In the genomic region with DNA sequence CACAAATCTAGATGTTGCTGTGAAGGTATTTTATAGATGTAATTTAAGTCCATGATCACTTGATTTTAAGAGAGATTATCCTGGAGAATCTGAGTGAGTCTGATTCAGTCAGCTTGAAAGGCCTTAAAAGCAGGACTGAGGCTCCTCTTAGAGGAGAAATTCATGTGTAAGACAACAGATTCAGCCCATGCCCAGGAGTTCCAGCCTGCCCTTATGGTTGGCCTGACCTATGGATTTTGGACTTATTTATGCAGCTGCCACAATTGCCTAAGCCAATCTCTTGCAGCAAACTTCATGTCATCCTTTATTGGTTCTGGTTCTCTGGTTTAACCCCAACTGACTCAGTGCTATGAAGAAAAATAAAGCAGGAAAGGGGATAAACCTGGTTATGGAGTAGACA, we compare ENCODE assay signal across 23 cellular contexts.
"Had no signal": no experiment of that assay in that cellular context is flagged by ENCODE, and none has a peak within 500 bp of the region (broad histone marks: within the 10 kb centered on the region; RNA-seq: fewer than 3 reads in every experiment).

No MANE protein-coding gene starts in this region.

- DNase-seq: activated CD4-positive, alpha-beta T cell treated with anti-CD3 and anti-CD28 coated beads for 48 hours; activated CD4-positive, alpha-beta T cell treated with anti-CD3 and anti-CD28 coated beads, Interleukin-2, amount 50 U/mL, for 48 hours; activated CD8-positive, alpha-beta memory T cell treated with anti-CD3 and anti-CD28 coated beads for 24 hours; activated effector memory CD4-positive, alpha-beta T cell treated with Interleukin-2 at 50 U/mL for 16 hours; activated naive CD4-positive, alpha-beta T cell treated with Interleukin-2 at 50 U/mL for 16 hours; caudate nucleus; endodermal cell; left ventricle myocardium superior; naive B cell; nephron progenitor cell; ovary; stimulated activated CD4-positive, alpha-beta T cell treated with anti-CD3 and anti-CD28 coated beads, Interleukin-15, amount 100 ng/mL, for 24 hours; stimulated activated CD4-positive, alpha-beta T cell treated with anti-CD3 and anti-CD28 coated beads, Interleukin-2, amount 100 ng/mL, for 24 hours; stimulated activated naive B cell treated with anti-CD40 and anti-IgM and Interleukin-4, amounts not matched to agents 10 μg/mL and 1 μg/mL and 100 μg/mL, for 72 hours; stomach; T-helper 9 cell; thyroid gland; upper lobe of right lung; WERI-Rb-1 had no signal

- ATAC-seq: activated CD4-positive, CD25-positive, alpha-beta regulatory T cell treated with anti-CD3 and anti-CD28 coated beads, Interleukin-2, amount 50 U/mL, for 24 hours; left ventricle myocardium superior; stimulated activated naive B cell treated with anti-CD40 and anti-IgM and Interleukin-4, amounts not matched to agents 10 μg/mL and 1 μg/mL and 100 μg/mL, for 72 hours had no signal

- H3K9me3 ChIP-seq: ascending aorta, esophagus muscularis mucosa, neutrophil, ovary, stomach, thyroid gland, upper lobe of right lung had no signal

- H3K27ac ChIP-seq: ascending aorta, esophagus muscularis mucosa, neutrophil, ovary, stomach, thyroid gland, upper lobe of right lung, WERI-Rb-1 had no signal

- H3K36me3 ChIP-seq: ascending aorta, esophagus muscularis mucosa, neutrophil, ovary, stomach, thyroid gland, upper lobe of right lung, WERI-Rb-1 had no signal

- H3K27me3 ChIP-seq: ascending aorta, esophagus muscularis mucosa, ovary, stomach, thyroid gland, upper lobe of right lung had no signal

- H3K4me1 ChIP-seq: stomach, thyroid gland had no signal

- H3K4me3 ChIP-seq: ascending aorta, esophagus muscularis mucosa, ovary, stomach, thyroid gland, upper lobe of right lung had no signal
